Comparison of ENCODE assay signal across 1 cellular context in genomic region chr17:28117304-28117703, GRCh38.
A peak's percentile ranks its signal among the peaks of the same experiment; 100 is the strongest.
TF ChIP-seq lines count a peak whose summit lies in the region.

No MANE protein-coding gene starts in this region.

TF ChIP-seq in K562, 482 proteins besides CTCF, POLR2A, EP300 and RAD21 (continued from another document):
- TF ChIP-seq CTBP1 (IDR thresholded peaks at IDR 0.05; ENCODE audit: borderline replicate concordance) (peak; percentile 20; the same call in 1 of the 2 replicates), SMARCA4 (IDR thresholded peaks at IDR 0.05) (peak; percentile 35; the same call in 1 of the 2 replicates), ZBTB8A (IDR thresholded peaks at IDR 0.05; ENCODE audit: partially characterized antibody) (no peak), ZEB2 (IDR thresholded peaks at IDR 0.05) (peak; percentile 84), ZNF12 (CRISPR knock-in tag; IDR thresholded peaks at IDR 0.05) (no peak), ZNF668 (CRISPR knock-in tag; IDR thresholded peaks at IDR 0.05) (no peak), VEZF1 (CRISPR knock-in tag; IDR thresholded peaks at IDR 0.05) (0 out of 2 replicates have a peak, but pooled peaks have one; percentile 4), ETV5 (CRISPR knock-in tag; IDR thresholded peaks at IDR 0.05; ENCODE audit: low read depth) (no peak), ARID1B (IDR thresholded peaks at IDR 0.05) (0 out of 2 replicates have a peak, but pooled peaks have one; percentile 28), RBM17 (IDR thresholded peaks at IDR 0.05; ENCODE audit: borderline replicate concordance, low read depth, low read length) (no peak), SOX6 (IDR thresholded peaks at IDR 0.05) (peak; percentile 41; the same call in 1 of the 2 replicates), ZNF717 (CRISPR knock-in tag; IDR thresholded peaks at IDR 0.05) (no peak), CBFA2T3 (IDR thresholded peaks at IDR 0.05) (peak; percentile 10; the same call in 1 of the 2 replicates), ZNF24 (IDR thresholded peaks at IDR 0.05) (no peak), MEF2D (tag; conservative IDR thresholded peaks at IDR 0.05; ENCODE audit: low read depth) (peak; percentile 65; the same call in 1 of the 2 replicates), SMARCE1 (IDR thresholded peaks at IDR 0.05) (peak; percentile 33; the same call in 1 of the 2 replicates), ZKSCAN1 (IDR thresholded peaks at IDR 0.05; ENCODE audit: low read depth, low read length) (no peak), MEF2A (IDR thresholded peaks at IDR 0.05; ENCODE audit: control insufficient read depth, low read depth, low read length) (peak; percentile 79), DPF2 (IDR thresholded peaks at IDR 0.05) (0 out of 2 replicates have a peak, but pooled peaks have one; percentile 24), ILK (tag; IDR thresholded peaks at IDR 0.05; ENCODE audit: borderline replicate concordance, low read depth) (no peak)
- TF ChIP-seq, protein P1, sequence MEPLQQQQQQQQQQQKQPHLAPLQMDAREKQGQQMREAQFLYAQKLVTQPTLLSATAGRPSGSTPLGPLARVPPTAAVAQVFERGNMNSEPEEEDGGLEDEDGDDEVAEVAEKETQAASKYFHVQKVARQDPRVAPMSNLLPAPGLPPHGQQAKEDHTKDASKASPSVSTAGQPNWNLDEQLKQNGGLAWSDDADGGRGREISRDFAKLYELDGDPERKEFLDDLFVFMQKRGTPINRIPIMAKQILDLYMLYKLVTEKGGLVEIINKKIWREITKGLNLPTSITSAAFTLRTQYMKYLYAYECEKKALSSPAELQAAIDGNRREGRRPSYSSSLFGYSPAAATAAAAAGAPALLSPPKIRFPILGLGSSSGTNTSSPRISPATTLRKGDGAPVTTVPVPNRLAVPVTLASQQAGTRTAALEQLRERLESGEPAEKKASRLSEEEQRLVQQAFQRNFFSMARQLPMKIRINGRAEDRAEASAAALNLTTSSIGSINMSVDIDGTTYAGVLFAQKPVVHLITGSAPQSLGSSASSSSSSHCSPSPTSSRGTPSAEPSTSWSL (CRISPR knock-in tag; IDR thresholded peaks at IDR 0.05; ENCODE audit: borderline replicate concordance) = no peak
- TF ChIP-seq, protein P2, sequence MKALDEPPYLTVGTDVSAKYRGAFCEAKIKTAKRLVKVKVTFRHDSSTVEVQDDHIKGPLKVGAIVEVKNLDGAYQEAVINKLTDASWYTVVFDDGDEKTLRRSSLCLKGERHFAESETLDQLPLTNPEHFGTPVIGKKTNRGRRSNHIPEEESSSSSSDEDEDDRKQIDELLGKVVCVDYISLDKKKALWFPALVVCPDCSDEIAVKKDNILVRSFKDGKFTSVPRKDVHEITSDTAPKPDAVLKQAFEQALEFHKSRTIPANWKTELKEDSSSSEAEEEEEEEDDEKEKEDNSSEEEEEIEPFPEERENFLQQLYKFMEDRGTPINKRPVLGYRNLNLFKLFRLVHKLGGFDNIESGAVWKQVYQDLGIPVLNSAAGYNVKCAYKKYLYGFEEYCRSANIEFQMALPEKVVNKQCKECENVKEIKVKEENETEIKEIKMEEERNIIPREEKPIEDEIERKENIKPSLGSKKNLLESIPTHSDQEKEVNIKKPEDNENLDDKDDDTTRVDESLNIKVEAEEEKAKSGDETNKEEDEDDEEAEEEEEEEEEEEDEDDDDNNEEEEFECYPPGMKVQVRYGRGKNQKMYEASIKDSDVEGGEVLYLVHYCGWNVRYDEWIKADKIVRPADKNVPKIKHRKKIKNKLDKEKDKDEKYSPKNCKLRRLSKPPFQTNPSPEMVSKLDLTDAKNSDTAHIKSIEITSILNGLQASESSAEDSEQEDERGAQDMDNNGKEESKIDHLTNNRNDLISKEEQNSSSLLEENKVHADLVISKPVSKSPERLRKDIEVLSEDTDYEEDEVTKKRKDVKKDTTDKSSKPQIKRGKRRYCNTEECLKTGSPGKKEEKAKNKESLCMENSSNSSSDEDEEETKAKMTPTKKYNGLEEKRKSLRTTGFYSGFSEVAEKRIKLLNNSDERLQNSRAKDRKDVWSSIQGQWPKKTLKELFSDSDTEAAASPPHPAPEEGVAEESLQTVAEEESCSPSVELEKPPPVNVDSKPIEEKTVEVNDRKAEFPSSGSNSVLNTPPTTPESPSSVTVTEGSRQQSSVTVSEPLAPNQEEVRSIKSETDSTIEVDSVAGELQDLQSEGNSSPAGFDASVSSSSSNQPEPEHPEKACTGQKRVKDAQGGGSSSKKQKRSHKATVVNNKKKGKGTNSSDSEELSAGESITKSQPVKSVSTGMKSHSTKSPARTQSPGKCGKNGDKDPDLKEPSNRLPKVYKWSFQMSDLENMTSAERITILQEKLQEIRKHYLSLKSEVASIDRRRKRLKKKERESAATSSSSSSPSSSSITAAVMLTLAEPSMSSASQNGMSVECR (CRISPR knock-in tag; IDR thresholded peaks at IDR 0.05) = no peak
- TF ChIP-seq, protein P3, sequence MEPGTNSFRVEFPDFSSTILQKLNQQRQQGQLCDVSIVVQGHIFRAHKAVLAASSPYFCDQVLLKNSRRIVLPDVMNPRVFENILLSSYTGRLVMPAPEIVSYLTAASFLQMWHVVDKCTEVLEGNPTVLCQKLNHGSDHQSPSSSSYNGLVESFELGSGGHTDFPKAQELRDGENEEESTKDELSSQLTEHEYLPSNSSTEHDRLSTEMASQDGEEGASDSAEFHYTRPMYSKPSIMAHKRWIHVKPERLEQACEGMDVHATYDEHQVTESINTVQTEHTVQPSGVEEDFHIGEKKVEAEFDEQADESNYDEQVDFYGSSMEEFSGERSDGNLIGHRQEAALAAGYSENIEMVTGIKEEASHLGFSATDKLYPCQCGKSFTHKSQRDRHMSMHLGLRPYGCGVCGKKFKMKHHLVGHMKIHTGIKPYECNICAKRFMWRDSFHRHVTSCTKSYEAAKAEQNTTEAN (CRISPR knock-in tag; IDR thresholded peaks at IDR 0.05) = no peak
